In genomic region chr14:93619176-93619793, GRCh38 we compare ENCODE assay signal across 8 cellular contexts.
DNase-seq lines count a peak whose midpoint lies in the region; TF ChIP-seq lines count a peak whose summit lies in the region.

No MANE protein-coding gene starts in this region.

- H3K36me3 Mint-ChIP-seq in progenitor cell of endocrine pancreas (ENCODE audit: insufficient read depth), result no peaks in the 10 kb centered on the region
- H3K36me3 Mint-ChIP-seq in CD8-positive, alpha-beta memory T cell, result no peaks in the 10 kb centered on the region

- H3K9me3 ChIP-seq in CD8-positive, alpha-beta memory T cell (ENCODE audit: low read length), result no peaks in the 10 kb centered on the region

- no peak overlapping the region for H3K4me3 ChIP-seq in fibroblast of pulmonary artery (replicated peaks; ENCODE audit: low read depth, low read length)
- no peak overlapping the region for H3K4me3 ChIP-seq in CD8-positive, alpha-beta memory T cell (ENCODE audit: low read length)

- H3K27ac Mint-ChIP-seq in progenitor cell of endocrine pancreas, result no peak overlapping the region
- H3K27ac Mint-ChIP-seq in CD8-positive, alpha-beta memory T cell, result no peak overlapping the region

- no peak overlapping the region for H3K27ac ChIP-seq in CD8-positive, alpha-beta memory T cell (ENCODE audit: low read depth, low read length)

- no peaks in the 10 kb centered on the region for H3K27me3 Mint-ChIP-seq in progenitor cell of endocrine pancreas
- H3K27me3 Mint-ChIP-seq in CD8-positive, alpha-beta memory T cell, result peaks cover 2 to 24% of the 10 kb centered on the region in 2 donors

- no peak overlapping the region for H3K4me3 Mint-ChIP-seq in progenitor cell of endocrine pancreas (ENCODE audit: low read depth)
- H3K4me3 Mint-ChIP-seq in CD8-positive, alpha-beta memory T cell, result no peak overlapping the region

- POLR2A ChIA-PET in CD8-positive, alpha-beta memory T cell (lab: Charles Lee), result no interaction called here

- no peaks in the 10 kb centered on the region for H3K9me3 Mint-ChIP-seq in progenitor cell of endocrine pancreas (ENCODE audit: low read depth)
- H3K9me3 Mint-ChIP-seq in CD8-positive, alpha-beta memory T cell, result no peaks in the 10 kb centered on the region

- H3K4me1 ChIP-seq in CD8-positive, alpha-beta memory T cell (ENCODE audit: insufficient read depth, low read length), result no peaks in the 10 kb centered on the region

- CTCF ChIA-PET in CD8-positive, alpha-beta memory T cell (lab: Charles Lee), result no interaction called here

- TF ChIP-seq CTCF in fibroblast of pulmonary artery (IDR thresholded peaks at IDR 0.05; ENCODE audit: low read length, missing control alignments), result peak; percentile 61
- TF ChIP-seq CTCF in progenitor cell of endocrine pancreas (IDR thresholded peaks at IDR 0.05; ENCODE audit: unreplicated experiment), result peak; percentile 63

- no peaks in the 10 kb centered on the region for H3K27me3 ChIP-seq in CD8-positive, alpha-beta memory T cell (ENCODE audit: insufficient read depth, low read length, poor library complexity, severe bottlenecking)

- in situ Hi-C loops in SK-MEL-5 (cut with HindIII; ENCODE audit: low pct_unique_long_range_greater_than_20kb, low sequenced_read_pairs), result no loop called here

- no peaks in the 10 kb centered on the region for H3K4me1 Mint-ChIP-seq in progenitor cell of endocrine pancreas (ENCODE audit: low read depth)
- H3K4me1 Mint-ChIP-seq in CD8-positive, alpha-beta memory T cell, result no peaks in the 10 kb centered on the region

- peak; percentile 19 to 23 for DNase-seq in activated T-cell treated with anti-CD3 and anti-CD28 coated beads, Interleukin-2, amount 50 U/mL, for 48 hours
- DNase-seq in activated T-cell treated with anti-CD3 and anti-CD28 coated beads, Interleukin-2, amount 50 U/mL, for 1 hour, result no peak
- DNase-seq in Kasumi-1 (lab: John Stamatoyannopoulos, UW) (peak; percentile 25 to 73), SK-MEL-5 (ENCODE audit: low read depth, low spot score) (peak; percentile 69), fibroblast of pulmonary artery (ENCODE audit: low read depth) (peak; percentile 63), progenitor cell of endocrine pancreas (ENCODE audit: low spot score, unreplicated experiment) (peak; percentile 11)
- DNase-seq in CD8-positive, alpha-beta memory T cell, result no peak
- DNase-seq in activated naive CD4-positive, alpha-beta T cell (lab: John Stamatoyannopoulos, UW), result no peak

- no peaks in the 10 kb centered on the region for H3K36me3 ChIP-seq in CD8-positive, alpha-beta memory T cell (ENCODE audit: insufficient read depth, low read length)

Comparison
In these comparisons a context has a peak if more than half of its experiments do, and no peak if none do; other contexts are left out.
1. DNase-seq: peak in activated T-cell treated with anti-CD3 and anti-CD28 coated beads, Interleukin-2, amount 50 U/mL, for 48 hours (2 of 2), Kasumi-1 (2 of 2), SK-MEL-5 (single experiment), fibroblast of pulmonary artery (single experiment) and progenitor cell of endocrine pancreas (single experiment); none in activated T-cell treated with anti-CD3 and anti-CD28 coated beads, Interleukin-2, amount 50 U/mL, for 1 hour (single experiment), CD8-positive, alpha-beta memory T cell (0 of 5) and activated naive CD4-positive, alpha-beta T cell (0 of 4).